ENCODE assay signal across 20 cellular contexts in genomic region chr10:22662693-22663330, GRCh38. TPM values are rescaled to one million over a fixed set of nuclear protein-coding genes. Genes with fewer than 3 reads are reported as not detected.
DNase-seq lines count a peak whose midpoint lies in the region; ATAC-seq, FAIRE-seq and TF ChIP-seq lines count a peak whose summit lies in the region.
"Had no signal": no experiment of that assay in that cellular context is flagged by ENCODE, and none has a peak within 500 bp of the region (broad histone marks: within the 10 kb centered on the region; RNA-seq: fewer than 3 reads in every experiment).

No MANE protein-coding gene starts in this region.

- H3K27ac Mint-ChIP-seq in CD4-positive, alpha-beta memory T cell: peak overlapping the region in 6 of 7 donors; percentile 14 to 85 (median 70)
- peak overlapping the region; percentile 94 for H3K27ac Mint-ChIP-seq in activated naive CD8-positive, alpha-beta T cell
- H3K27ac Mint-ChIP-seq in mesothelial cell of epicardium: peak overlapping the region; percentile 57
- H3K27ac Mint-ChIP-seq: activated naive CD4-positive, alpha-beta T cell treated with anti-CD3 and anti-CD28 coated beads, Interleukin-2, amount 10 ng/mL, durations not matched to agents 7 days and 5 days; T-helper 1 cell treated with Interleukin-12 subunit alpha and Interleukin-12 subunit beta and Interleukin-4 antibody, amounts not matched to agents 30 μg/mL and 1 μg/mL, for 36 hours had no signal

- H3K27me3 Mint-ChIP-seq in CD4-positive, alpha-beta memory T cell: no peaks in the 10 kb centered on the region
- no peaks in the 10 kb centered on the region for H3K27me3 Mint-ChIP-seq in activated naive CD8-positive, alpha-beta T cell
- no peaks in the 10 kb centered on the region for H3K27me3 Mint-ChIP-seq in mesothelial cell of epicardium (ENCODE audit: low read depth)
- H3K27me3 Mint-ChIP-seq: activated naive CD4-positive, alpha-beta T cell treated with anti-CD3 and anti-CD28 coated beads, Interleukin-2, amount 10 ng/mL, durations not matched to agents 7 days and 5 days had no signal

- in situ Hi-C loops in HAP-1 (cut with MboI; ENCODE audit: low sequenced_read_pairs): no loop called here

- no peaks in the 10 kb centered on the region for H3K27me3 ChIP-seq in CD4-positive, alpha-beta memory T cell (ENCODE audit: insufficient read depth, low read length)
- H3K27me3 ChIP-seq in HAP-1 (ENCODE audit: low read depth): no peaks in the 10 kb centered on the region
- H3K27me3 ChIP-seq: brain microvascular endothelial cell had no signal

- CTCF ChIA-PET in CD4-positive, alpha-beta memory T cell (lab: Charles Lee; ENCODE audit: partially characterized antibody): interaction anchor here (1.0 to 1.4 kb wide), 2 partner anchors 88 to 339 kb away, joined by 3 read pairs; no protein-coding TSS in a partner anchor

- ATAC-seq in HG02642 (IDR thresholded peaks at IDR 0.05; ENCODE audit: poor library complexity, unreplicated experiment) (no peak), HG02798 (IDR thresholded peaks at IDR 0.05; ENCODE audit: poor library complexity, unreplicated experiment) (no peak)
- ATAC-seq: left ventricle myocardium superior had no signal

- intact Hi-C loops in CD4-positive, alpha-beta memory T cell (cut with micrococcal nuclease): loop anchor here (10.0 kb wide), 1 partner anchor 1138 kb away; the partner anchor contains the start of gene SKIDA1

- POLR2A ChIA-PET in CD4-positive, alpha-beta memory T cell (lab: Charles Lee; ENCODE audit: partially characterized antibody): interaction anchor here (1.0 to 34.5 kb wide), 5 partner anchors 7 to 51 kb away, joined by 3 to 895 read pairs (median 7); partner anchors contain the start of gene PIP4K2A

- H3K4me3 Mint-ChIP-seq in CD4-positive, alpha-beta memory T cell: peak overlapping the region in 5 of 8 donors; percentile 12 to 74 (median 24)
- no peak overlapping the region for H3K4me3 Mint-ChIP-seq in activated naive CD8-positive, alpha-beta T cell
- H3K4me3 Mint-ChIP-seq in mesothelial cell of epicardium: no peak overlapping the region
- H3K4me3 Mint-ChIP-seq: activated naive CD4-positive, alpha-beta T cell treated with anti-CD3 and anti-CD28 coated beads, Interleukin-2, amount 10 ng/mL, durations not matched to agents 7 days and 5 days; T-helper 1 cell treated with Interleukin-12 subunit alpha and Interleukin-12 subunit beta and Interleukin-4 antibody, amounts not matched to agents 30 μg/mL and 1 μg/mL, for 36 hours had no signal

- H3K9me3 ChIP-seq in CD4-positive, alpha-beta memory T cell (ENCODE audit: control insufficient read depth in 1 of 2, low read length in 2 of 2): no peaks in the 10 kb centered on the region
- no peaks in the 10 kb centered on the region for H3K9me3 ChIP-seq in HAP-1

- no peak for DNase-seq in CD4-positive, alpha-beta memory T cell
- no peak for DNase-seq in GM19239 (ENCODE audit: insufficient read length, low spot score)
- no peak for DNase-seq in mesothelial cell of epicardium (ENCODE audit: low spot score in 2 of 2, unreplicated experiment in 2 of 2)
- no peak for DNase-seq in HAP-1 (ENCODE audit: low spot score in 2 of 2)
- no peak for DNase-seq in DMS 273 (lab: John Stamatoyannopoulos, UW; ENCODE audit: unreplicated experiment)
- DNase-seq: activated CD4-positive, CD25-positive, alpha-beta regulatory T cell; activated naive CD4-positive, alpha-beta T cell treated with anti-CD3 and anti-CD28 coated beads, Interleukin-2, amount 10 ng/mL, durations not matched to agents 7 days and 5 days; brain microvascular endothelial cell; DMS 273 treated with DMSO at 0.1 percent for 48 hours; foreskin melanocyte; GOT3; left ventricle myocardium superior; NCI-H1417; NCI-H345; stimulated activated CD4-positive, alpha-beta T cell treated with anti-CD3 and anti-CD28 coated beads, Interleukin-2, amount 100 ng/mL, for 48 hours had no signal

- H3K36me3 ChIP-seq in CD4-positive, alpha-beta memory T cell (ENCODE audit: insufficient read depth, low read length): no peaks in the 10 kb centered on the region
- H3K36me3 ChIP-seq in HAP-1 (replicated peaks): no peaks in the 10 kb centered on the region
- H3K36me3 ChIP-seq: brain microvascular endothelial cell had no signal

- H3K4me3 ChIP-seq in CD4-positive, alpha-beta memory T cell (ENCODE audit: low read length in 2 of 2): no peak overlapping the region
- H3K4me3 ChIP-seq in HAP-1: no peak overlapping the region
- H3K4me3 ChIP-seq: coronary artery had no signal

- no peak overlapping the region for H3K27ac ChIP-seq in CD4-positive, alpha-beta memory T cell (ENCODE audit: low read depth, low read length)
- H3K27ac ChIP-seq: brain microvascular endothelial cell, coronary artery had no signal

- peak; percentile 48 for FAIRE-seq in GM19239 (lab: Jason Lieb, UNC)

- no peaks in the 10 kb centered on the region for H3K9me3 Mint-ChIP-seq in CD4-positive, alpha-beta memory T cell
- no peaks in the 10 kb centered on the region for H3K9me3 Mint-ChIP-seq in activated naive CD8-positive, alpha-beta T cell (ENCODE audit: low read depth)
- H3K9me3 Mint-ChIP-seq in mesothelial cell of epicardium: no peaks in the 10 kb centered on the region
- H3K9me3 Mint-ChIP-seq: activated naive CD4-positive, alpha-beta T cell treated with anti-CD3 and anti-CD28 coated beads, Interleukin-2, amount 10 ng/mL, durations not matched to agents 7 days and 5 days; T-helper 1 cell treated with Interleukin-12 subunit alpha and Interleukin-12 subunit beta and Interleukin-4 antibody, amounts not matched to agents 30 μg/mL and 1 μg/mL, for 36 hours had no signal

- no peak for TF ChIP-seq CTCF in mesothelial cell of epicardium (IDR thresholded peaks at IDR 0.05; ENCODE audit: unreplicated experiment)

- peaks cover 54 to 93% (median 73%) of the 10 kb centered on the region in 4 donors for H3K4me1 Mint-ChIP-seq in CD4-positive, alpha-beta memory T cell
- peaks cover 92% of the 10 kb centered on the region for H3K4me1 Mint-ChIP-seq in activated naive CD8-positive, alpha-beta T cell (ENCODE audit: low read depth)
- peaks cover 69% of the 10 kb centered on the region for H3K4me1 Mint-ChIP-seq in mesothelial cell of epicardium

- H3K36me3 Mint-ChIP-seq in CD4-positive, alpha-beta memory T cell: peaks cover 0 to 10% of the 10 kb centered on the region in 2 donors
- H3K36me3 Mint-ChIP-seq in activated naive CD8-positive, alpha-beta T cell: no peaks in the 10 kb centered on the region
- H3K36me3 Mint-ChIP-seq in mesothelial cell of epicardium: no peaks in the 10 kb centered on the region

- peaks cover 98% of the 10 kb centered on the region for H3K4me1 ChIP-seq in CD4-positive, alpha-beta memory T cell (ENCODE audit: insufficient read depth, low read length)
- no peaks in the 10 kb centered on the region for H3K4me1 ChIP-seq in HAP-1

RNA-seq across cellular contexts. Expression of gene PIP4K2A, which starts 51.6 kb away (rescaled TPM):
- total RNA-seq in CD4-positive, alpha-beta memory T cell: 100 to 1,000 TPM; 171 to 179 TPM
- polyA plus RNA-seq in CD4-positive, alpha-beta memory T cell: 10 to 100 TPM; 33.4 to 87.0 TPM
- 33.6 to 37.6 TPM (median 34.9 TPM) in 3 replicates for total RNA-seq in mesothelial cell of epicardium

Comparison
In these comparisons a context has a peak if more than half of its experiments do, and no peak if none do; other contexts are left out.
1. H3K4me3 Mint-ChIP-seq: peak in CD4-positive, alpha-beta memory T cell (5 of 8); none in activated naive CD8-positive, alpha-beta T cell (single experiment) and mesothelial cell of epicardium (single experiment).
2. Peak in every context shown above with its lines, with median percentiles within 50 percentile points of each other: H3K27ac Mint-ChIP-seq.